Comparison of ENCODE assay signal across 8 cellular contexts in the genomic region with DNA sequence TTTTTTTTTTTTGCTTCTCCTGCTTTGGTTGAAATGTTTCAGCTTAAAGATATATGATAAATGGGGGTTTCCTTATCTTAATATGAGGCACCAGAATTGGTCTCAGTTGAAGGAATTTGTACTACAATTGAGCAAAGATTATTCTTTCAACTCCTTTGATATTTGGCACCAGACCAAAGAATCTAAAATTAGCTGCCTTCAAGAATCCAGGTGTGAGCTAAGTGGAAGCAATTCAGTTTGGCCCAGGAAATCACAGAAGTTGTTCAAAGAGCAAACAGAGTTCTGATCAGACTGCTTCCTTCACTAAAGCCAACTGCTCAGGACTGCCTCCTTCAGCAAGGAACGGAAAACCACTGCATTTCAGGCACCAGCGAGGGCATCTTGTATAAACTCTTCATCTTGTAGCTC.
DNase-seq lines count a peak whose midpoint lies in the region; ATAC-seq and TF ChIP-seq lines count a peak whose summit lies in the region.

No MANE protein-coding gene starts in this region.

- H3K36me3 ChIP-seq in H7 (replicated peaks; ENCODE audit: control insufficient read depth, insufficient read depth, low read length) (no peaks in the 10 kb centered on the region), left lung (no peaks in the 10 kb centered on the region)

- peaks cover 16% of the 10 kb centered on the region for H3K9me3 Mint-ChIP-seq in T-helper 2 cell treated with Interferon-gamma antibody and Interleukin-4, amounts not matched to agents 5 μg/mL and 100 μg/mL, for 36 hours

- ATAC-seq in left lung (peak; percentile 79), GM19035 (IDR thresholded peaks at IDR 0.05; ENCODE audit: unreplicated experiment) (no peak)

- H3K4me1 Mint-ChIP-seq in T-helper 2 cell treated with Interferon-gamma antibody and Interleukin-4, amounts not matched to agents 5 μg/mL and 100 μg/mL, for 36 hours (ENCODE audit: low read depth) = peaks cover 50% of the 10 kb centered on the region

- H3K27ac ChIP-seq in left lung = peak overlapping the region in 1 of 2 donors; percentile 58

- H3K4me3 Mint-ChIP-seq in T-helper 2 cell treated with Interferon-gamma antibody and Interleukin-4, amounts not matched to agents 5 μg/mL and 100 μg/mL, for 36 hours = no peak overlapping the region

- TF ChIP-seq CTCF in left lung (IDR thresholded peaks at IDR 0.05) = no peak

- H3K27me3 ChIP-seq in H7 (ENCODE audit: control insufficient read depth, insufficient read depth, low read length) = no peaks in the 10 kb centered on the region
- no peaks in the 10 kb centered on the region for H3K27me3 ChIP-seq in left lung

- peak overlapping the region; percentile 13 for H3K27ac Mint-ChIP-seq in T-helper 2 cell treated with Interferon-gamma antibody and Interleukin-4, amounts not matched to agents 5 μg/mL and 100 μg/mL, for 36 hours

- peaks cover 12 to 25% of the 10 kb centered on the region in 2 donors for H3K4me1 ChIP-seq in left lung

- peaks cover 3% of the 10 kb centered on the region for H3K27me3 Mint-ChIP-seq in T-helper 2 cell treated with Interferon-gamma antibody and Interleukin-4, amounts not matched to agents 5 μg/mL and 100 μg/mL, for 36 hours (ENCODE audit: low read depth)

- peaks cover 3% of the 10 kb centered on the region for H3K36me3 Mint-ChIP-seq in T-helper 2 cell treated with Interferon-gamma antibody and Interleukin-4, amounts not matched to agents 5 μg/mL and 100 μg/mL, for 36 hours (ENCODE audit: low read depth)

- H3K4me3 ChIP-seq in H7 (ENCODE audit: insufficient read depth, low read depth, low read length) (no peak overlapping the region), left lung (no peak overlapping the region)

- intact Hi-C loops in left lung (cut with DNase I) = no loop called here

- peak; percentile 88 for DNase-seq in DMS79 treated with DMSO at 0.1 percent for 48 hours (lab: John Stamatoyannopoulos, UW)
- peak; percentile 68 for DNase-seq in H7
- no peak for DNase-seq in T-helper 2 cell treated with Interferon-gamma antibody and Interleukin-4, amounts not matched to agents 5 μg/mL and 100 μg/mL, for 36 hours (ENCODE audit: low spot score)
- no peak for DNase-seq in left lung
- no peak for DNase-seq in epidermal melanocyte (ENCODE audit: insufficient read length, low spot score)
- no peak for DNase-seq in anterior cingulate cortex (lab: John Stamatoyannopoulos, UW)
- DNase-seq in OCI-M2 (lab: John Stamatoyannopoulos, UW; ENCODE audit: unreplicated experiment) = no peak

- H3K9me3 ChIP-seq in left lung = no peaks in the 10 kb centered on the region

Comparison
In these comparisons a context has a peak if more than half of its experiments do, and no peak if none do; other contexts are left out.
1. DNase-seq: peak in DMS79 treated with DMSO at 0.1 percent for 48 hours (single experiment) and H7 (single experiment); none in T-helper 2 cell treated with Interferon-gamma antibody and Interleukin-4, amounts not matched to agents 5 μg/mL and 100 μg/mL, for 36 hours (single experiment), left lung (0 of 2), epidermal melanocyte (single experiment), anterior cingulate cortex (0 of 58) and OCI-M2 (single experiment).